22 cellular contexts compared by ENCODE assay signal in genomic region chr4:107743532-107743931, GRCh38. TPM values are rescaled to one million over a fixed set of nuclear protein-coding genes. Genes with fewer than 3 reads are reported as not detected.
DNase-seq lines count a peak whose midpoint lies in the region; ATAC-seq, FAIRE-seq and TF ChIP-seq lines count a peak whose summit lies in the region.
"Had no signal": no experiment of that assay in that cellular context is flagged by ENCODE, and none has a peak within 500 bp of the region (broad histone marks: within the 10 kb centered on the region; RNA-seq: fewer than 3 reads in every experiment).

No MANE protein-coding gene starts in this region.

- no peak overlapping the region for H3K9ac ChIP-seq in H1 (replicated peaks in 1 of 4; ENCODE audit: extremely low read depth in 1 of 4, low read depth in 3 of 4, low read length in 3 of 4)

- H3K4me1 ChIP-seq in H1 (replicated peaks in 1 of 4; ENCODE audit: control insufficient read depth in 3 of 4, insufficient read depth in 4 of 4, low read length in 3 of 4) (peaks cover 0 to 7% (median 0%) of the 10 kb centered on the region in 4 experiments; a peak in 1 of 7 replicates), prostate gland (replicated peaks) (peaks cover 6% of the 10 kb centered on the region)

- H3K27me3 Mint-ChIP-seq in activated naive CD4-positive, alpha-beta T cell treated with anti-CD3 and anti-CD28 coated beads for 36 hours (ENCODE audit: low read depth): peaks cover 9% of the 10 kb centered on the region

- no peak overlapping the region for H3K14ac ChIP-seq in H1 (ENCODE audit: insufficient read length)

- TF ChIP-seq EP300 in H1 (IDR thresholded peaks at IDR 0.05; ENCODE audit: borderline replicate concordance in 1 of 2, low read depth in 2 of 2, low read length in 2 of 2): no peak

- H3K27me3 ChIP-seq in H1 (replicated peaks in 1 of 4; ENCODE audit: control insufficient read depth in 3 of 4, extremely low read depth in 1 of 4, insufficient read depth in 3 of 4, low read length in 3 of 4) (peaks cover 0 to 2% (median 0%) of the 10 kb centered on the region in 4 experiments; a peak in 1 of 7 replicates), prostate gland (replicated peaks; ENCODE audit: insufficient read depth) (no peaks in the 10 kb centered on the region)
- H3K27me3 ChIP-seq: adrenal gland, ovary had no signal

- no peak overlapping the region for H2AFZ ChIP-seq in H1 (ENCODE audit: low read length)

- no peak overlapping the region for H2BK15ac ChIP-seq in H1 (ENCODE audit: low read length)

- H2BK12ac ChIP-seq in H1 (ENCODE audit: low read depth, low read length): no peak overlapping the region

- no peaks in the 10 kb centered on the region for H3K9me3 Mint-ChIP-seq in activated naive CD4-positive, alpha-beta T cell treated with anti-CD3 and anti-CD28 coated beads for 36 hours
- H3K9me3 Mint-ChIP-seq: activated CD4-positive, alpha-beta memory T cell treated with anti-CD3 and anti-CD28 coated beads for 36 hours; central memory CD8-positive, alpha-beta T cell had no signal

- no peak overlapping the region for H4K8ac ChIP-seq in H1 (ENCODE audit: extremely low read depth, insufficient read depth, low read length)

- H3K23ac ChIP-seq in H1 (ENCODE audit: insufficient read length): no peak overlapping the region

- H3K36me3 ChIP-seq in H1 (ENCODE audit: control insufficient read depth in 2 of 4, insufficient read depth in 4 of 4, low read length in 3 of 4) (no peaks in the 10 kb centered on the region), prostate gland (no peaks in the 10 kb centered on the region)
- H3K36me3 ChIP-seq: adrenal gland, left ventricle myocardium inferior, ovary, thoracic aorta had no signal

- no peak overlapping the region for H3K4ac ChIP-seq in H1 (replicated peaks; ENCODE audit: insufficient read length, low read depth, low read length)

- H3K9me3 ChIP-seq in H1 (ENCODE audit: insufficient read depth in 2 of 2, low read depth in 1 of 2, low read length in 1 of 2) (no peaks in the 10 kb centered on the region; a peak in 1 of 4 replicates), prostate gland (no peaks in the 10 kb centered on the region)
- H3K9me3 ChIP-seq: adrenal gland, ovary, thoracic aorta had no signal

- TF ChIP-seq POLR2A in H1 (IDR thresholded peaks at IDR 0.05; ENCODE audit: control extremely low read depth in 1 of 2, low read depth in 2 of 2, low read length in 2 of 2): no peak
- no peak for TF ChIP-seq POLR2A in prostate gland (IDR thresholded peaks at IDR 0.05)

- no peak overlapping the region for H2BK120ac ChIP-seq in H1 (replicated peaks; ENCODE audit: low read depth, low read length)

- DNase-seq in H1 (ENCODE audit: low read depth in 1 of 2, low spot score in 2 of 2) (no peak), prostate gland (ENCODE audit: low spot score) (no peak), NCI-H2171 (lab: John Stamatoyannopoulos, UW) (no peak), RKO (ENCODE audit: low spot score) (no peak)
- DNase-seq in activated naive CD4-positive, alpha-beta T cell treated with anti-CD3 and anti-CD28 coated beads for 36 hours: no peak
- DNase-seq: activated CD4-positive, alpha-beta memory T cell treated with anti-CD3 and anti-CD28 coated beads for 36 hours; adrenal gland; CD8-positive, alpha-beta memory T cell; foreskin fibroblast; left ventricle myocardium inferior; NCI-H1092; NCI-H2107; ovary; stimulated activated CD4-positive, alpha-beta T cell treated with anti-CD3 and anti-CD28 coated beads, Interleukin-4, amount 100 ng/mL, for 4 hours; T-helper 1 cell had no signal

- no peaks in the 10 kb centered on the region for H3K79me2 ChIP-seq in H1 (ENCODE audit: control insufficient read depth in 1 of 2, insufficient read depth in 2 of 2, low read length in 2 of 2)

- ATAC-seq in GM18502 (IDR thresholded peaks at IDR 0.05; ENCODE audit: poor library complexity, unreplicated experiment) (peak; percentile 56), GM21717 (IDR thresholded peaks at IDR 0.05; ENCODE audit: unreplicated experiment) (peak; percentile 74), HG03442 (IDR thresholded peaks at IDR 0.05; ENCODE audit: unreplicated experiment) (peak; percentile 69)
- ATAC-seq: Right ventricle myocardium inferior had no signal

- FAIRE-seq in H1 (lab: Jason Lieb, UNC): no peak

- peaks cover 4% of the 10 kb centered on the region for H3K4me1 Mint-ChIP-seq in activated naive CD4-positive, alpha-beta T cell treated with anti-CD3 and anti-CD28 coated beads for 36 hours (ENCODE audit: low read depth)
- H3K4me1 Mint-ChIP-seq: CD8-positive, alpha-beta memory T cell; central memory CD8-positive, alpha-beta T cell; IgD-negative memory B cell had no signal

- H3K36me3 Mint-ChIP-seq in activated naive CD4-positive, alpha-beta T cell treated with anti-CD3 and anti-CD28 coated beads for 36 hours (ENCODE audit: low read depth): no peaks in the 10 kb centered on the region
- H3K36me3 Mint-ChIP-seq: activated CD4-positive, alpha-beta memory T cell treated with anti-CD3 and anti-CD28 coated beads for 36 hours; CD8-positive, alpha-beta memory T cell; IgD-negative memory B cell had no signal

- H3K18ac ChIP-seq in H1 (ENCODE audit: extremely low read depth, low read length): no peak overlapping the region

- CTCF ChIA-PET in H1 (lab: Charles Lee; ENCODE audit: partially characterized antibody): interaction anchor here (1.0 kb wide), 1 partner anchor 10 kb away, joined by 3 read pairs; no protein-coding TSS in a partner anchor
- CTCF ChIA-PET in activated naive CD4-positive, alpha-beta T cell treated with anti-CD3 and anti-CD28 coated beads for 36 hours (lab: Charles Lee): no interaction called here

- H3K4me3 Mint-ChIP-seq in activated naive CD4-positive, alpha-beta T cell treated with anti-CD3 and anti-CD28 coated beads for 36 hours: no peak overlapping the region
- H3K4me3 Mint-ChIP-seq: activated CD4-positive, alpha-beta memory T cell treated with anti-CD3 and anti-CD28 coated beads for 36 hours; CD8-positive, alpha-beta memory T cell; central memory CD8-positive, alpha-beta T cell; IgD-negative memory B cell had no signal

- H3K27ac ChIP-seq in H1 (ENCODE audit: low read depth, low read length): no peak overlapping the region
- H3K27ac ChIP-seq in prostate gland: no peak overlapping the region
- H3K27ac ChIP-seq: adrenal gland, left ventricle myocardium inferior, ovary, thoracic aorta had no signal

- no peaks in the 10 kb centered on the region for H4K20me1 ChIP-seq in H1 (replicated peaks in 1 of 2; ENCODE audit: control insufficient read depth in 1 of 2, insufficient read depth in 2 of 2, low read length in 2 of 2)

- POLR2A ChIA-PET in H1 (lab: Charles Lee; ENCODE audit: partially characterized antibody): no interaction called here

- WGBS in H1 (ENCODE audit: extremely low coverage in 1 of 2, insufficient coverage in 1 of 2, insufficient read length in 1 of 2, insufficient replicate concordance in 2 of 2, low coverage in 1 of 2, low lambda C conversion rate in 2 of 2, missing lambda C conversion rate in 1 of 2), 2 experiments: 93% methylated on average over 1 of the region's 1 CpG; no CpG with 5 or more reads in 1 of the 2 experiments
- 87% methylated on average over 1 of the region's 1 CpG for WGBS in prostate gland

- intact Hi-C loops in prostate gland (cut with DNase I): loop anchor here (5.0 to 10.0 kb wide), 2 partner anchors 81 to 244 kb away; partner anchors contain the start of genes HADH and SGMS2
- intact Hi-C loops in activated naive CD4-positive, alpha-beta T cell treated with anti-CD3 and anti-CD28 coated beads for 36 hours (cut with micrococcal nuclease): no loop called here

- no peak overlapping the region for H3K56ac ChIP-seq in H1 (replicated peaks; ENCODE audit: insufficient read length, low read depth, low read length)

- H3K23me2 ChIP-seq in H1 (ENCODE audit: low read depth, low read length): no peaks in the 10 kb centered on the region

- H4K91ac ChIP-seq in H1 (replicated peaks; ENCODE audit: insufficient read length, low read length): no peak overlapping the region

- H4K5ac ChIP-seq in H1 (ENCODE audit: insufficient read length, low read depth, low read length): no peak overlapping the region

- TF ChIP-seq CTCF in H1 (IDR thresholded peaks at IDR 0.05; ENCODE audit: control extremely low read depth in 1 of 3, insufficient read depth in 1 of 3, low read depth in 1 of 3, low read length in 3 of 3) (no peak), prostate gland (IDR thresholded peaks at IDR 0.05) (no peak)

- H3K4me2 ChIP-seq in H1 (ENCODE audit: insufficient read depth in 1 of 2, low read depth in 2 of 2, low read length in 2 of 2): no peak overlapping the region

- no peak overlapping the region for H2AK5ac ChIP-seq in H1 (ENCODE audit: low read depth, low read length)

- H3K4me3 ChIP-seq in H1 (ENCODE audit: extremely low read depth in 1 of 4, insufficient read depth in 2 of 4, low read depth in 3 of 4, low read length in 4 of 4) (no peak overlapping the region), prostate gland (no peak overlapping the region)
- H3K4me3 ChIP-seq: adrenal gland, left ventricle myocardium inferior, ovary, thoracic aorta had no signal

- no peak overlapping the region for H2BK5ac ChIP-seq in H1 (ENCODE audit: low read depth, low read length)

- no peak overlapping the region for H2BK20ac ChIP-seq in H1 (ENCODE audit: low read length)

- no peak overlapping the region for H3K27ac Mint-ChIP-seq in activated naive CD4-positive, alpha-beta T cell treated with anti-CD3 and anti-CD28 coated beads for 36 hours
- H3K27ac Mint-ChIP-seq: activated CD4-positive, alpha-beta memory T cell treated with anti-CD3 and anti-CD28 coated beads for 36 hours; CD8-positive, alpha-beta memory T cell; IgD-negative memory B cell had no signal

- no peaks in the 10 kb centered on the region for H3K79me1 ChIP-seq in H1 (ENCODE audit: low read depth, low read length)

- TF ChIP-seq RAD21 in H1 (IDR thresholded peaks at IDR 0.05 in 1 of 2, conservative IDR thresholded peaks at IDR 0.05 in 1 of 2; ENCODE audit: low read depth in 2 of 2, low read length in 2 of 2): no peak

TF ChIP-seq in H1, 55 proteins besides CTCF, POLR2A, EP300 and RAD21 (continues in another document):
- TF ChIP-seq BACH1 (IDR thresholded peaks at IDR 0.05; ENCODE audit: low read length): peak; percentile 45; the same call in 1 of the 2 replicates
- TF ChIP-seq MAFK (IDR thresholded peaks at IDR 0.05; ENCODE audit: low read depth, low read length): peak; percentile 57; the same call in 1 of the 2 replicates

RNA-seq across cellular contexts. Expression of gene PAPSS1, which starts 23.5 kb away (rescaled TPM):
- 79.1 and 79.2 TPM in 2 replicates for total RNA-seq in H1 (2021; fragmentation: NEBNext Ultra II Directional; extraction: Animal tissue kit (Norgen Biotek cat#: 25700))
- 59.9 and 98.5 TPM in 2 replicates for polyA plus RNA-seq in H1 (2011; rRNA removed)
- 126 TPM for polyA plus RNA-seq in H1 (2011; cell fraction: cytosol; rRNA removed)
- 50.4 TPM for polyA plus RNA-seq in H1 (2011; cell fraction: nucleus; rRNA removed)
- polyA plus RNA-seq in H1 (2012, experiment 1 of 2): 83.6 to 107 TPM (median 93.4 TPM) in 4 replicates
- 11.2 TPM for polyA plus RNA-seq in H1 (2012, experiment 2 of 2)
- 42.7 TPM for polyA plus RNA-seq in H1 (2013, experiment 1 of 2)
- 43.8 TPM for polyA plus RNA-seq in H1 (2013, experiment 2 of 2)
- polyA minus RNA-seq in H1 (2011; rRNA and poly(A)+ RNA removed): 119 and 136 TPM in 2 replicates
- polyA minus RNA-seq in H1 (2011; cell fraction: cytosol; rRNA and poly(A)+ RNA removed): 44.8 TPM
- polyA minus RNA-seq in H1 (2011; cell fraction: nucleus; rRNA and poly(A)+ RNA removed): 54.2 TPM
- 10 to 100 TPM; 38.3 to 74.6 TPM for total RNA-seq in prostate gland
- total RNA-seq in activated naive CD4-positive, alpha-beta T cell treated with anti-CD3 and anti-CD28 coated beads for 36 hours: 10 to 100 TPM; 28.7 to 29.1 TPM
